8 cellular contexts compared by ENCODE assay signal in the genomic region with DNA sequence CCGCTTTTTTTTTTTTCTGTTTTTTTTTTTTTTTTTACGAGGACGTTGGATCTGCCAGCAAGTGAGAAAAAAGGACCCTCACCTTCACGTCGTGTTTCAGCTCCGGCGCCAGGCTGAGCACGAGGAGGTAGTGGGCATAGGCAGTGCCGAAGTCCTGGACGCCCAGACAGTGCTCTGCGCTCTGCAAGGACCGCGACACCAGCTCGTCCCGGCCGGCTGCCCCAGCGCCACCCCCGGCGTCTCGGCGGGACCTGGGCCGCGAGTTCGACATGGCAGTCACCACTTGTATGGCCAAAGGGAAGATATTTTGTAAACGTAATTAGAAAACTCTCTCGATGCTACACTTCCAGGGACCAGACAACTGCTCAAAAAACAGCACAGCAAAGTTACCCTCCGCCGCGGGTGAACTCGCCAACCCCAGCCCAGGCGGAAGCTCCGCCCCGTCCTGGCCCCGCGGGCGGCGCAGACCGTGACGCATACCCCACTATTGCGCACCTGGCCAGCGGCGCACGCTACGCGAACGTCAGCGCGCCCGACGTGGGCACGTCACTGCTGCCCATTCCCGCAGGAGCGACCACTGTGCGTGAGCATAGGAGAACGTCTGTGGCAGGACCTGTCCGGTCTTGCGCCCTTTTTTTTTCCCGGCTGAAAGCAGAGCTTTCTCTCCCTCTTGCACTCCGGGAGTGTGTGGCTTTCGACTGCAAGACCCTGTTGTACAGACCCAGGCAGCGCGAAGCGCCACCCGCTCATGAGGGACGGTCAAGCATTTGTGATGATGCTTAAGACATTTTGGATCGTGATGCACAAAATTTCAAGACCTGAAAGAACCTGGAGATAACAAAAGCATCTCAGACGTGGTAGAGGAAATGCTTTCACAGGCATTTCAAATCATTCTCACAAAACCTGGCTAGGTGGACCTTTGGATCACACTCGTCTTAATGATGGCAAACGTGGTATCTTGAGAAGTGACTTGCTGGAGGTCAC. TPM values are rescaled to one million over a fixed set of nuclear protein-coding genes. Genes with fewer than 3 reads are reported as not detected.
DNase-seq lines count a peak whose midpoint lies in the region; ATAC-seq and TF ChIP-seq lines count a peak whose summit lies in the region.

Gene PRMT9 (minus strand): TSS at position 447 of the 984 bp plus-strand sequence. CDS start 176 bp downstream, at position 271.

- TF ChIP-seq CTCF in KMS-11 (conservative IDR thresholded peaks at IDR 0.05; ENCODE audit: low read depth, low read length) (no peak), fibroblast of pulmonary artery (IDR thresholded peaks at IDR 0.05; ENCODE audit: low read length, missing control alignments) (no peak)

- H3K36me3 ChIP-seq in KMS-11 (ENCODE audit: insufficient read depth), result no peaks in the 10 kb centered on the region

- H3K4me1 Mint-ChIP-seq in natural killer cell treated with Interleukin-12 subunit alpha and Interleukin-12 subunit beta and Interleukin-15 and Interleukin-18, amount 100 ng/mL, for 72 hours (ENCODE audit: low read depth in 2 of 2), result peaks cover 20 to 23% of the 10 kb centered on the region in 2 donors

- peak within 1 kb of the TSS; percentile 73 for H3K9ac ChIP-seq in KMS-11

- peak within 1 kb of the TSS; percentile 84 for H3K4me3 Mint-ChIP-seq in natural killer cell treated with Interleukin-12 subunit alpha and Interleukin-12 subunit beta and Interleukin-15 and Interleukin-18, amount 100 ng/mL, for 72 hours

- H3K27ac ChIP-seq in KMS-11, result peak within 1 kb of the TSS; percentile 63

- H3K4me3 ChIP-seq in KMS-11 (IDR thresholded peaks at IDR 0.05; ENCODE audit: insufficient read depth, low read depth, low read length) (no peak within 1 kb of the TSS), fibroblast of pulmonary artery (replicated peaks; ENCODE audit: low read depth, low read length) (peak within 1 kb of the TSS; percentile 78)

- no peaks in the 10 kb centered on the region for H3K36me3 Mint-ChIP-seq in natural killer cell treated with Interleukin-12 subunit alpha and Interleukin-12 subunit beta and Interleukin-15 and Interleukin-18, amount 100 ng/mL, for 72 hours

- no peaks in the 10 kb centered on the region for H3K9me3 Mint-ChIP-seq in natural killer cell treated with Interleukin-12 subunit alpha and Interleukin-12 subunit beta and Interleukin-15 and Interleukin-18, amount 100 ng/mL, for 72 hours

- no peaks in the 10 kb centered on the region for H3K27me3 Mint-ChIP-seq in natural killer cell treated with Interleukin-12 subunit alpha and Interleukin-12 subunit beta and Interleukin-15 and Interleukin-18, amount 100 ng/mL, for 72 hours

- DNase-seq in EH (ENCODE audit: low read depth) (peak; percentile 86), RPMI7951 (ENCODE audit: low read depth) (peak; percentile 85), fibroblast of pulmonary artery (ENCODE audit: low read depth) (peak; percentile 95)
- DNase-seq in activated T-helper 9 cell treated with anti-CD3 and anti-CD28 coated beads, Interleukin-2, amount 50 U/mL, for 16 hours (ENCODE audit: low read depth), result peak; percentile 79
- DNase-seq in natural killer cell treated with Interleukin-12 subunit alpha and Interleukin-12 subunit beta and Interleukin-15 and Interleukin-18, amount 100 ng/mL, for 72 hours (ENCODE audit: low spot score), result peak; percentile 91
- DNase-seq in stimulated activated naive CD4-positive, alpha-beta T cell treated with Interleukin-2 at 50 U/mL for 16 hours (lab: John Stamatoyannopoulos, UW), result peak; percentile 80

- ATAC-seq in GM21786 (IDR thresholded peaks at IDR 0.05; ENCODE audit: unreplicated experiment), result peak; percentile 99
- peak; percentile 100 for ATAC-seq in natural killer cell treated with Interleukin-12 subunit alpha and Interleukin-12 subunit beta and Interleukin-15 and Interleukin-18, amount 100 ng/mL, for 72 hours

- peaks cover 13% of the 10 kb centered on the region for H3K4me1 ChIP-seq in KMS-11 (ENCODE audit: low read depth, poor library complexity, severe bottlenecking)

- H3K27me3 ChIP-seq in KMS-11 (ENCODE audit: insufficient read depth, low read depth), result no peaks in the 10 kb centered on the region

- H3K27ac Mint-ChIP-seq in natural killer cell treated with Interleukin-12 subunit alpha and Interleukin-12 subunit beta and Interleukin-15 and Interleukin-18, amount 100 ng/mL, for 72 hours, result peak within 1 kb of the TSS; percentile 81 to 90

- H3K4me2 ChIP-seq in KMS-11, result peak within 1 kb of the TSS; percentile 88

- peak within 1 kb of the TSS; percentile 90 for H2AFZ ChIP-seq in KMS-11 (ENCODE audit: low read depth)

- H4K20me1 ChIP-seq in KMS-11 (ENCODE audit: insufficient read depth), result no peaks in the 10 kb centered on the region

- peaks cover 13% of the 10 kb centered on the region for H3K79me2 ChIP-seq in KMS-11 (ENCODE audit: insufficient read depth, low read depth)

RNA-seq across cellular contexts. Expression of gene PRMT9, which starts in this region (rescaled TPM):
- total RNA-seq in RPMI7951 (2014; rRNA removed; shearing (Covaris generic)), result 6.0 and 6.5 TPM in 2 replicates
- 10 to 100 TPM in 1 of 2 donors, 1 to 10 TPM in 1; 6.5 to 11.8 TPM for total RNA-seq in natural killer cell treated with Interleukin-12 subunit alpha and Interleukin-12 subunit beta and Interleukin-15 and Interleukin-18, amount 100 ng/mL, for 72 hours
